ENCODE assay signal across 26 cellular contexts in genomic region chr13:98222816-98223215, GRCh38. TPM values are rescaled to one million over a fixed set of nuclear protein-coding genes. Genes with fewer than 3 reads are reported as not detected.
"Had no signal": no experiment of that assay in that cellular context is flagged by ENCODE, and none has a peak within 500 bp of the region (broad histone marks: within the 10 kb centered on the region; RNA-seq: fewer than 3 reads in every experiment).

No MANE protein-coding gene starts in this region.

- H3K27me3 Mint-ChIP-seq: activated B cell treated with CpG ODN at 0.5 μM for 24 hours; dendritic cell treated with granulocyte-macrophage colony-stimulating factor and Interleukin-4, amounts not matched to agents 40 ng/mL and 50 ng/mL, for 4 days had no signal

- H3K9me3 Mint-ChIP-seq: activated B cell treated with CpG ODN at 0.5 μM for 24 hours; activated CD4-positive, alpha-beta memory T cell treated with anti-CD3 and anti-CD28 coated beads for 36 hours; activated naive CD4-positive, alpha-beta T cell treated with anti-CD3 and anti-CD28 coated beads for 36 hours; memory B cell; stimulated activated naive B cell treated with anti-CD40 and anti-IgM and Interleukin-4, amounts not matched to agents 10 μg/mL and 1 μg/mL and 100 μg/mL, for 72 hours had no signal

- DNase-seq: activated B cell treated with CpG ODN at 0.5 μM for 24 hours; activated CD4-positive, alpha-beta memory T cell treated with anti-CD3 and anti-CD28 coated beads for 36 hours; activated CD4-positive, alpha-beta T cell treated with anti-CD3 and anti-CD28 coated beads for 36 hours; activated naive CD4-positive, alpha-beta T cell treated with anti-CD3 and anti-CD28 coated beads for 36 hours; activated T-cell treated with anti-CD3 and anti-CD28 coated beads, Interleukin-2, amount 50 U/mL, for 48 hours; amygdala; effector CD4-positive, alpha-beta T cell; foreskin keratinocyte; glutamatergic neuron; hippocampal formation; naive B cell; occipital lobe; retina; stimulated activated CD4-positive, alpha-beta T cell treated with anti-CD3 and anti-CD28 coated beads, Interleukin-2, amount 100 ng/mL, for 48 hours; stimulated activated CD8-positive, alpha-beta memory T cell treated with anti-CD3 and anti-CD28 coated beads, Interleukin-4, amount 100 ng/mL, for 48 hours; stimulated activated naive B cell treated with anti-CD40 and anti-IgM and Interleukin-4, amounts not matched to agents 10 μg/mL and 1 μg/mL and 100 μg/mL, for 72 hours; testis; upper lobe of right lung had no signal

- H3K4me3 Mint-ChIP-seq: activated B cell treated with CpG ODN at 0.5 μM for 24 hours; activated CD4-positive, alpha-beta memory T cell treated with anti-CD3 and anti-CD28 coated beads for 36 hours; activated CD4-positive, alpha-beta T cell treated with anti-CD3 and anti-CD28 coated beads for 36 hours; activated naive CD4-positive, alpha-beta T cell treated with anti-CD3 and anti-CD28 coated beads for 36 hours; dendritic cell treated with granulocyte-macrophage colony-stimulating factor and Interleukin-4, amounts not matched to agents 40 ng/mL and 50 ng/mL, for 4 days; memory B cell; naive B cell; stimulated activated naive B cell treated with anti-CD40 and anti-IgM and Interleukin-4, amounts not matched to agents 10 μg/mL and 1 μg/mL and 100 μg/mL, for 72 hours had no signal

- H3K4me3 ChIP-seq: cardiac muscle cell, testis, upper lobe of right lung had no signal

- H3K9me3 ChIP-seq: testis, upper lobe of right lung had no signal

- H3K27ac Mint-ChIP-seq: activated B cell treated with CpG ODN at 0.5 μM for 24 hours; activated CD4-positive, alpha-beta memory T cell treated with anti-CD3 and anti-CD28 coated beads for 36 hours; activated CD4-positive, alpha-beta T cell treated with anti-CD3 and anti-CD28 coated beads for 36 hours; activated naive CD4-positive, alpha-beta T cell treated with anti-CD3 and anti-CD28 coated beads for 36 hours; dendritic cell treated with granulocyte-macrophage colony-stimulating factor and Interleukin-4, amounts not matched to agents 40 ng/mL and 50 ng/mL, for 4 days; memory B cell; stimulated activated naive B cell treated with anti-CD40 and anti-IgM and Interleukin-4, amounts not matched to agents 10 μg/mL and 1 μg/mL and 100 μg/mL, for 72 hours had no signal

- H3K36me3 Mint-ChIP-seq: activated CD4-positive, alpha-beta memory T cell treated with anti-CD3 and anti-CD28 coated beads for 36 hours; memory B cell; naive B cell; stimulated activated naive B cell treated with anti-CD40 and anti-IgM and Interleukin-4, amounts not matched to agents 10 μg/mL and 1 μg/mL and 100 μg/mL, for 72 hours had no signal

- H3K4me1 ChIP-seq: foreskin keratinocyte had no signal

- H3K4me1 Mint-ChIP-seq: activated B cell treated with CpG ODN at 0.5 μM for 24 hours; activated CD4-positive, alpha-beta T cell treated with anti-CD3 and anti-CD28 coated beads for 36 hours; memory B cell; naive B cell; stimulated activated naive B cell treated with anti-CD40 and anti-IgM and Interleukin-4, amounts not matched to agents 10 μg/mL and 1 μg/mL and 100 μg/mL, for 72 hours had no signal

- H3K36me3 ChIP-seq: cardiac muscle cell, upper lobe of right lung had no signal

- ATAC-seq: activated CD4-positive, alpha-beta T cell treated with anti-CD3 and anti-CD28 coated beads for 36 hours; foreskin keratinocyte; stimulated activated naive B cell treated with anti-CD40 and anti-IgM and Interleukin-4, amounts not matched to agents 10 μg/mL and 1 μg/mL and 100 μg/mL, for 72 hours; upper lobe of right lung had no signal

RNA-seq across cellular contexts. Expression of gene RNF113B, which starts 45.7 kb away (rescaled TPM):
- total RNA-seq: activated B cell treated with CpG ODN at 0.5 μM for 24 hours; activated CD4-positive, alpha-beta memory T cell treated with anti-CD3 and anti-CD28 coated beads for 36 hours; activated CD4-positive, alpha-beta T cell treated with anti-CD3 and anti-CD28 coated beads for 36 hours; activated naive CD4-positive, alpha-beta T cell treated with anti-CD3 and anti-CD28 coated beads for 36 hours; cardiac muscle cell; cerebellum; foreskin keratinocyte; liver; mucosa of gallbladder; occipital lobe; posterior vena cava; T-helper 2 cell treated with Interferon-gamma antibody and Interleukin-4, amounts not matched to agents 100 ng/mL and 5 ng/mL, for 36 hours; upper lobe of right lung had no signal
